Comparison of ENCODE assay signal across 8 cellular contexts in genomic region chr22:36359172-36359973, GRCh38. TPM values are rescaled to one million over a fixed set of nuclear protein-coding genes. Genes with fewer than 3 reads are reported as not detected.
DNase-seq lines count a peak whose midpoint lies in the region; ATAC-seq, FAIRE-seq and TF ChIP-seq lines count a peak whose summit lies in the region.

No MANE protein-coding gene starts in this region.

- 92% methylated on average over 5 of the region's 5 CpGs for WGBS in HepG2 (ENCODE audit: low lambda C conversion rate)

- no peaks in the 10 kb centered on the region for H3K27me3 Mint-ChIP-seq in stimulated activated naive CD8-positive, alpha-beta T cell treated with anti-CD3 and anti-CD28 coated beads, Interleukin-15, Interleukin-2, amounts not matched to agents 100 ng/mL and 50 ng/mL, for 24 hours
- H3K27me3 Mint-ChIP-seq in WTC11 (ENCODE audit: low read depth), result no peaks in the 10 kb centered on the region

- DNase-seq in stimulated activated naive CD8-positive, alpha-beta T cell treated with anti-CD3 and anti-CD28 coated beads, Interleukin-15, Interleukin-2, amounts not matched to agents 100 U/mL and 50 U/mL, for 24 hours, result no peak
- DNase-seq in WTC11 (ENCODE audit: low spot score) (no peak), HepG2 (ENCODE audit: low spot score) (no peak), hypothalamus (lab: John Stamatoyannopoulos, UW) (no peak), putamen (ENCODE audit: low spot score) (no peak), H7 (no peak)

- H3K27me3 ChIP-seq in HepG2 (ENCODE audit: control insufficient read depth in 1 of 2, insufficient read depth in 2 of 2, low read length in 2 of 2) (no peaks in the 10 kb centered on the region), H7 (ENCODE audit: control insufficient read depth, insufficient read depth, low read length) (no peaks in the 10 kb centered on the region)

- H3K4me3 Mint-ChIP-seq in stimulated activated naive CD8-positive, alpha-beta T cell treated with anti-CD3 and anti-CD28 coated beads, Interleukin-15, Interleukin-2, amounts not matched to agents 100 ng/mL and 50 ng/mL, for 24 hours, result peak overlapping the region; percentile 67
- H3K4me3 Mint-ChIP-seq in WTC11, result no peak overlapping the region

- H4K20me1 ChIP-seq in HepG2 (ENCODE audit: insufficient read depth, low read length), result peaks cover 21% of the 10 kb centered on the region

- H3K36me3 ChIP-seq in HepG2 (replicated peaks in 1 of 2; ENCODE audit: control insufficient read depth in 1 of 2, insufficient read depth in 2 of 2, low read length in 2 of 2) (peaks cover 1 to 7% of the 10 kb centered on the region in 2 experiments; a peak in 2 of 5 replicates), H7 (replicated peaks; ENCODE audit: control insufficient read depth, insufficient read depth, low read length) (no peaks in the 10 kb centered on the region)

- no peak for ATAC-seq in stimulated activated naive CD8-positive, alpha-beta T cell treated with anti-CD3 and anti-CD28 coated beads, Interleukin-15, Interleukin-2, amounts not matched to agents 100 U/mL and 50 U/mL, for 24 hours
- ATAC-seq in WTC11, result no peak
- no peak for ATAC-seq in HepG2
- ATAC-seq in HG02798 (IDR thresholded peaks at IDR 0.05; ENCODE audit: poor library complexity, unreplicated experiment), result no peak

- peak overlapping the region; percentile 50 for H3K27ac ChIP-seq in HepG2 (ENCODE audit: extremely low read length, insufficient read depth, low read length)

- H3K9me3 Mint-ChIP-seq in stimulated activated naive CD8-positive, alpha-beta T cell treated with anti-CD3 and anti-CD28 coated beads, Interleukin-15, Interleukin-2, amounts not matched to agents 100 ng/mL and 50 ng/mL, for 24 hours, result no peaks in the 10 kb centered on the region
- no peaks in the 10 kb centered on the region for H3K9me3 Mint-ChIP-seq in WTC11

- H3K4me3 ChIP-seq in HepG2 (replicated peaks in 1 of 3; ENCODE audit: insufficient read depth in 1 of 3, low read depth in 2 of 3, low read length in 3 of 3), result no peak overlapping the region
- no peak overlapping the region for H3K4me3 ChIP-seq in H7 (ENCODE audit: insufficient read depth, low read depth, low read length)

- H3K9me3 ChIP-seq in HepG2 (ENCODE audit: low read length), result no peaks in the 10 kb centered on the region

- TF ChIP-seq CTCF in WTC11 (IDR thresholded peaks at IDR 0.05), result no peak
- no peak for TF ChIP-seq CTCF in HepG2 (CRISPR knock-in tag; IDR thresholded peaks at IDR 0.05)

- no TSS peak for BruUV-seq in HepG2 (replicated peaks; lab: Mats Ljungman, UMichigan)

- no peak for TF ChIP-seq RAD21 in HepG2 (CRISPR knock-in tag; IDR thresholded peaks at IDR 0.05)

- H3K27ac Mint-ChIP-seq in stimulated activated naive CD8-positive, alpha-beta T cell treated with anti-CD3 and anti-CD28 coated beads, Interleukin-15, Interleukin-2, amounts not matched to agents 100 ng/mL and 50 ng/mL, for 24 hours, result peak overlapping the region; percentile 91
- H3K27ac Mint-ChIP-seq in WTC11, result peak overlapping the region; percentile 85

- peaks cover 100% of the 10 kb centered on the region for H3K4me1 Mint-ChIP-seq in stimulated activated naive CD8-positive, alpha-beta T cell treated with anti-CD3 and anti-CD28 coated beads, Interleukin-15, Interleukin-2, amounts not matched to agents 100 ng/mL and 50 ng/mL, for 24 hours (ENCODE audit: low read depth)
- H3K4me1 Mint-ChIP-seq in WTC11, result peaks cover 88% of the 10 kb centered on the region

- intact Hi-C loops in HepG2 (cut with micrococcal nuclease; ENCODE audit: unreplicated experiment), result no loop called here

- POLR2A ChIA-PET in WTC11 (lab: Charles Lee), result interaction anchor here (0.7 to 3.3 kb wide), 11 partner anchors 9 to 76 kb away, joined by 3 to 19 read pairs (median 6); partner anchors contain the start of gene MYH9
- POLR2A ChIA-PET in HepG2 (lab: Yijun Ruan, JAX), result interaction anchor here (0.9 to 3.3 kb wide), 5 partner anchors 8 to 60 kb away, joined by 3 to 47 read pairs (median 6); partner anchors contain the start of gene MYH9

- peaks cover 100% of the 10 kb centered on the region for H3K4me1 ChIP-seq in HepG2 (ENCODE audit: insufficient read depth, low read length)

- H3K4me2 ChIP-seq in HepG2 (ENCODE audit: low read depth, low read length), result peak overlapping the region; percentile 24

- in situ Hi-C loops in HepG2 (cut with HindIII; ENCODE audit: extremely low pct_ligation_motif_present, low pct_unique_long_range_greater_than_20kb), result no loop called here

- TF ChIP-seq POLR2A in HepG2 (IDR thresholded peaks at IDR 0.05; ENCODE audit: insufficient read depth in 1 of 2, low read depth in 2 of 2, low read length in 2 of 2), result no peak

- no peak overlapping the region for H3K9ac ChIP-seq in HepG2 (ENCODE audit: insufficient read depth, low read depth, low read length)

- no peak for FAIRE-seq in HepG2 (lab: Jason Lieb, UNC)

- CTCF ChIA-PET in WTC11 (lab: Charles Lee) (interaction anchor here (0.8 to 3.1 kb wide), 6 partner anchors 9 to 127 kb away, joined by 3 to 13 read pairs (median 4); no protein-coding TSS in a partner anchor), HepG2 (lab: Yijun Ruan, JAX; ENCODE audit: low intra/inter-chr PET ratio, low total read pairs) (no interaction called here)

- H2AFZ ChIP-seq in HepG2 (ENCODE audit: low read length), result no peak overlapping the region

- H3K79me2 ChIP-seq in HepG2 (ENCODE audit: insufficient read depth, low read length), result peaks cover 93% of the 10 kb centered on the region

- TF ChIP-seq EP300 in HepG2 (IDR thresholded peaks at IDR 0.05; ENCODE audit: low read depth in 2 of 2, low read length in 2 of 2) (no peak), HepG2 (CRISPR knock-in tag; IDR thresholded peaks at IDR 0.05; ENCODE audit: borderline replicate concordance) (no peak)

- peaks cover 63% of the 10 kb centered on the region for H3K36me3 Mint-ChIP-seq in stimulated activated naive CD8-positive, alpha-beta T cell treated with anti-CD3 and anti-CD28 coated beads, Interleukin-15, Interleukin-2, amounts not matched to agents 100 ng/mL and 50 ng/mL, for 24 hours (ENCODE audit: low read depth)
- no peaks in the 10 kb centered on the region; the same call in 1 of the 2 replicates for H3K36me3 Mint-ChIP-seq in WTC11

TF ChIP-seq in WTC11, 78 proteins besides CTCF, POLR2A, EP300 and RAD21:
- TF ChIP-seq NFATC4 (CRISPR knock-in tag; IDR thresholded peaks at IDR 0.05) (no peak), PRRX2 (CRISPR knock-in tag; IDR thresholded peaks at IDR 0.05) (no peak)

TF ChIP-seq in HepG2, 621 proteins besides CTCF, POLR2A, EP300 and RAD21:
- no peak for TF ChIP-seq ZNF17 (CRISPR knock-in tag; IDR thresholded peaks at IDR 0.05)
- 0 out of 2 replicates have a peak, but pooled peaks have one; percentile 15 for TF ChIP-seq CREM (IDR thresholded peaks at IDR 0.05)
- TF ChIP-seq CREM (CRISPR knock-in tag; IDR thresholded peaks at IDR 0.05), result no peak

RNA-seq across cellular contexts. Expression of gene MYH9, which starts 28.4 kb away (rescaled TPM):
- total RNA-seq in WTC11 (2021) (272 to 288 TPM (median 277 TPM) in 3 replicates), HepG2 (2016; rRNA removed; fragmentation: Illumina TruSeq; extraction: Trizol) (98.5 and 125 TPM in 2 replicates)
- 28.5 and 28.7 TPM in 2 replicates for total RNA-seq in HepG2 (2016; cell fraction: cytosol; rRNA removed; fragmentation: Illumina TruSeq; extraction: Trizol; ENCODE audit: low read depth)
- total RNA-seq in HepG2 (2016; cell fraction: insoluble cytoplasmic fraction; rRNA removed; fragmentation: Illumina TruSeq; extraction: Trizol), result 92.9 and 102 TPM in 2 replicates
- total RNA-seq in HepG2 (2016; cell fraction: membrane; rRNA removed; fragmentation: Illumina TruSeq; extraction: Trizol), result 39.3 and 47.1 TPM in 2 replicates
- 73.0 and 81.6 TPM in 2 replicates for total RNA-seq in HepG2 (2016; cell fraction: nucleus; rRNA removed; fragmentation: Illumina TruSeq; extraction: Trizol)
- 50.7 and 60.6 TPM in 2 replicates for polyA plus RNA-seq in HepG2 (2011; rRNA removed)
- 31.6 and 39.3 TPM in 2 replicates for polyA plus RNA-seq in HepG2 (2011; cell fraction: cytosol; rRNA removed)
- polyA plus RNA-seq in HepG2 (2011; cell fraction: nucleus; rRNA removed), result 68.4 and 91.3 TPM in 2 replicates
- 88.3 and 93.4 TPM in 2 replicates for polyA plus RNA-seq in HepG2 (2012)
- 3.6 and 4.2 TPM in 2 replicates for polyA plus RNA-seq in HepG2 (2016; cell fraction: cytosol; fragmentation: Illumina TruSeq; extraction: Trizol; ENCODE audit: low read depth)
- 72.0 and 110 TPM in 2 replicates for polyA plus RNA-seq in HepG2 (2016; cell fraction: insoluble cytoplasmic fraction; fragmentation: Illumina TruSeq; extraction: Trizol; ENCODE audit: low read depth)
- polyA plus RNA-seq in HepG2 (2016; cell fraction: membrane; fragmentation: Illumina TruSeq; extraction: Trizol; ENCODE audit: low read depth), result 8.1 and 11.6 TPM in 2 replicates
- polyA plus RNA-seq in HepG2 (2016; cell fraction: nucleus; fragmentation: Illumina TruSeq; extraction: Trizol; ENCODE audit: insufficient read depth, low read depth), result 106 and 113 TPM in 2 replicates
- 124 and 180 TPM in 2 replicates for polyA minus RNA-seq in HepG2 (2011; rRNA and poly(A)+ RNA removed; ENCODE audit: low replicate concordance)
- polyA minus RNA-seq in HepG2 (2011; cell fraction: cytosol; rRNA and poly(A)+ RNA removed), result 125 and 176 TPM in 2 replicates
- 61.9 and 97.5 TPM in 2 replicates for polyA minus RNA-seq in HepG2 (2011; cell fraction: nucleus; rRNA and poly(A)+ RNA removed)
- total RNA-seq in H7 (2014; rRNA removed; shearing (Covaris generic)), result 117 and 149 TPM in 2 replicates
